ENCODE assay signal across 1 cellular context in the genomic region with DNA sequence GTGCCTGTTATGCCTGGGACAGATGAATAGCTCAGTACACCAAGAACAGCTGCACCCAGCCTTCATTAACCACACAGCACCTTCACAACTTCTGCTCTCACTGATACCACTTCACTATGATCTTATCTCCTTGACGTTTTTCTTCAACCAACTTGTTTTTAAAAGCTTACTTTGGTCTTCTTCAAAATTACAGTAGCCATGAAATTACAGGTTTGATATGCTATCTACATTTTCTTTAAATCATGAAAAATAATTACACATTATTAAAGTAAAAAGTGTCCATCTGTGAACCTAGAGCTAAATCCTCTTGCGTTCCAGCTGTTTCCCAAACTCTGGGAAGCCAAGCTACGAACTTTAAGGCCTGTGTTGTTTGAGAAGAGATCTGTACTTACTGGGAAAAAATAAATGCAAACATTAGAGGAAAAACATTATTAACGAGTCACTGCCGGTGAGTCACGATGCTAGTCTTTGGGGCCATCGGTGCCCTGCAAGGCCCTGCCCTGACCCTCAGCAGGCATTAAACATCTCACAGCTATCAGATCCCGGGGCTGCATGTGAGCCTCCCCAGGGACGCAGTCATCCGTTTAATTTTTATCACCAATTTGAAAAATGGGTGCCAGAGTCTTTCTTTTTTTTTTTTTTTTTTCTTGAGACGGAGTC.
TF ChIP-seq lines count a peak whose summit lies in the region.

No MANE protein-coding gene starts in this region.

TF ChIP-seq in HCT116, 20 proteins besides CTCF, POLR2A, EP300 and RAD21 (continued from another document):
- TF ChIP-seq, protein P1, sequence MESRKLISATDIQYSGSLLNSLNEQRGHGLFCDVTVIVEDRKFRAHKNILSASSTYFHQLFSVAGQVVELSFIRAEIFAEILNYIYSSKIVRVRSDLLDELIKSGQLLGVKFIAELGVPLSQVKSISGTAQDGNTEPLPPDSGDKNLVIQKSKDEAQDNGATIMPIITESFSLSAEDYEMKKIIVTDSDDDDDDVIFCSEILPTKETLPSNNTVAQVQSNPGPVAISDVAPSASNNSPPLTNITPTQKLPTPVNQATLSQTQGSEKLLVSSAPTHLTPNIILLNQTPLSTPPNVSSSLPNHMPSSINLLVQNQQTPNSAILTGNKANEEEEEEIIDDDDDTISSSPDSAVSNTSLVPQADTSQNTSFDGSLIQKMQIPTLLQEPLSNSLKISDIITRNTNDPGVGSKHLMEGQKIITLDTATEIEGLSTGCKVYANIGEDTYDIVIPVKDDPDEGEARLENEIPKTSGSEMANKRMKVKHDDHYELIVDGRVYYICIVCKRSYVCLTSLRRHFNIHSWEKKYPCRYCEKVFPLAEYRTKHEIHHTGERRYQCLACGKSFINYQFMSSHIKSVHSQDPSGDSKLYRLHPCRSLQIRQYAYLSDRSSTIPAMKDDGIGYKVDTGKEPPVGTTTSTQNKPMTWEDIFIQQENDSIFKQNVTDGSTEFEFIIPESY (IDR thresholded peaks at IDR 0.05; ENCODE audit: extremely low read depth, insufficient replicate concordance, low read length), result no peak
- 0 out of 2 replicates have a peak, but pooled peaks have one; percentile 19 for TF ChIP-seq JUND (IDR thresholded peaks at IDR 0.05)
